In genomic region chr12:2893007-2893406, GRCh38 we compare ENCODE assay signal across 10 cellular contexts. TPM values are rescaled to one million over a fixed set of nuclear protein-coding genes. Genes with fewer than 3 reads are reported as not detected.
A peak's percentile ranks its signal among the peaks of the same experiment; 100 is the strongest.
DNase-seq lines count a peak whose midpoint lies in the region; ATAC-seq and TF ChIP-seq lines count a peak whose summit lies in the region.
"Had no signal": no experiment of that assay in that cellular context is flagged by ENCODE, and none has a peak within 500 bp of the region (broad histone marks: within the 10 kb centered on the region; RNA-seq: fewer than 3 reads in every experiment).

No MANE protein-coding gene starts in this region.

- peaks cover 10% of the 10 kb centered on the region for H3K36me3 Mint-ChIP-seq in activated naive CD4-positive, alpha-beta T cell treated with anti-CD3 and anti-CD28 coated beads for 36 hours (ENCODE audit: low read depth)
- peaks cover 19% of the 10 kb centered on the region for H3K36me3 Mint-ChIP-seq in activated T-helper 17 cell treated with anti-CD3 and anti-CD28 coated beads, Interleukin-2, amount 50 U/mL, for 72 hours (ENCODE audit: low read depth)

- H3K27me3 ChIP-seq in thoracic aorta (replicated peaks; ENCODE audit: insufficient read depth) = no peaks in the 10 kb centered on the region
- H3K27me3 ChIP-seq: cardiac muscle cell had no signal

- no peaks in the 10 kb centered on the region for H3K9me3 Mint-ChIP-seq in activated naive CD4-positive, alpha-beta T cell treated with anti-CD3 and anti-CD28 coated beads for 36 hours
- no peaks in the 10 kb centered on the region for H3K9me3 Mint-ChIP-seq in activated T-helper 17 cell treated with anti-CD3 and anti-CD28 coated beads, Interleukin-2, amount 50 U/mL, for 72 hours
- H3K9me3 Mint-ChIP-seq: CD14-positive monocyte had no signal

- no peak for TF ChIP-seq CTCF in thoracic aorta (IDR thresholded peaks at IDR 0.05)

- no peaks in the 10 kb centered on the region for H3K27me3 Mint-ChIP-seq in activated naive CD4-positive, alpha-beta T cell treated with anti-CD3 and anti-CD28 coated beads for 36 hours (ENCODE audit: low read depth)
- H3K27me3 Mint-ChIP-seq in activated T-helper 17 cell treated with anti-CD3 and anti-CD28 coated beads, Interleukin-2, amount 50 U/mL, for 72 hours = no peaks in the 10 kb centered on the region

- peaks cover 23 to 39% of the 10 kb centered on the region in 2 donors for H3K4me1 ChIP-seq in thoracic aorta (ENCODE audit: control insufficient read depth in 1 of 2, low read depth in 2 of 2)

- H3K4me1 Mint-ChIP-seq in activated naive CD4-positive, alpha-beta T cell treated with anti-CD3 and anti-CD28 coated beads for 36 hours (ENCODE audit: low read depth) = peaks cover 34% of the 10 kb centered on the region
- peaks cover 11% of the 10 kb centered on the region for H3K4me1 Mint-ChIP-seq in activated T-helper 17 cell treated with anti-CD3 and anti-CD28 coated beads, Interleukin-2, amount 50 U/mL, for 72 hours

- H3K27ac ChIP-seq in thoracic aorta = no peak overlapping the region
- H3K27ac ChIP-seq: cardiac muscle cell had no signal

- peak overlapping the region; percentile 94 for H3K4me3 ChIP-seq in thoracic aorta
- H3K4me3 ChIP-seq: cardiac muscle cell had no signal

- CTCF ChIA-PET in activated naive CD4-positive, alpha-beta T cell treated with anti-CD3 and anti-CD28 coated beads for 36 hours (lab: Charles Lee) = no interaction called here

- H3K36me3 ChIP-seq in thoracic aorta = peaks cover 2% of the 10 kb centered on the region

- H3K4me3 Mint-ChIP-seq in activated naive CD4-positive, alpha-beta T cell treated with anti-CD3 and anti-CD28 coated beads for 36 hours = peak overlapping the region; percentile 12
- peak overlapping the region; percentile 36 for H3K4me3 Mint-ChIP-seq in activated T-helper 17 cell treated with anti-CD3 and anti-CD28 coated beads, Interleukin-2, amount 50 U/mL, for 72 hours

- intact Hi-C loops in activated naive CD4-positive, alpha-beta T cell treated with anti-CD3 and anti-CD28 coated beads for 36 hours (cut with micrococcal nuclease) = loop anchor here (5.0 kb wide), 1 partner anchor 201 kb away; no protein-coding TSS in a partner anchor

- ATAC-seq in activated T-helper 17 cell treated with anti-CD3 and anti-CD28 coated beads, Interleukin-2, amount 50 U/mL, for 72 hours (replicated peaks) = no peak
- peak; percentile 32 for ATAC-seq in thoracic aorta (ENCODE audit: insufficient number of reproducible peaks, low FRiP score, low read depth)
- no peak for ATAC-seq in HG03469 (IDR thresholded peaks at IDR 0.05; ENCODE audit: unreplicated experiment)

- DNase-seq in activated naive CD4-positive, alpha-beta T cell treated with anti-CD3 and anti-CD28 coated beads for 36 hours = no peak
- DNase-seq in activated naive CD4-positive, alpha-beta T cell (lab: John Stamatoyannopoulos, UW) = no peak
- DNase-seq in hepatic stellate cell (ENCODE audit: low spot score) (peak; percentile 40), thoracic aorta (ENCODE audit: low spot score) (no peak), Ammon's horn (ENCODE audit: low spot score) (no peak)
- DNase-seq in stimulated activated CD4-positive, alpha-beta T cell treated with anti-CD3 and anti-CD28 coated beads, Interleukin-4, amount 100 ng/mL, for 1 hour = no peak

- no peaks in the 10 kb centered on the region for H3K9me3 ChIP-seq in thoracic aorta

- peak overlapping the region; percentile 13 for H3K27ac Mint-ChIP-seq in activated naive CD4-positive, alpha-beta T cell treated with anti-CD3 and anti-CD28 coated beads for 36 hours
- H3K27ac Mint-ChIP-seq in activated T-helper 17 cell treated with anti-CD3 and anti-CD28 coated beads, Interleukin-2, amount 50 U/mL, for 72 hours = no peak overlapping the region

RNA-seq across cellular contexts. Expression of gene TULP3, which starts 2.3 kb away (rescaled TPM):
- 1 to 10 TPM; 4.1 to 4.4 TPM for total RNA-seq in activated naive CD4-positive, alpha-beta T cell treated with anti-CD3 and anti-CD28 coated beads for 36 hours
- total RNA-seq in activated T-helper 17 cell treated with anti-CD3 and anti-CD28 coated beads, Interleukin-2, amount 50 U/mL, for 72 hours = 10 to 100 TPM in 1 of 2 donors, 1 to 10 TPM in 1; 9.3 to 10.2 TPM
- total RNA-seq in thoracic aorta = 10 to 100 TPM; 28.4 to 30.8 TPM

RNA-seq across cellular contexts. Expression of gene RHNO1, which starts 16.0 kb away (rescaled TPM):
- total RNA-seq in activated naive CD4-positive, alpha-beta T cell treated with anti-CD3 and anti-CD28 coated beads for 36 hours = 10 to 100 TPM; 64.6 to 68.1 TPM
- total RNA-seq in activated T-helper 17 cell treated with anti-CD3 and anti-CD28 coated beads, Interleukin-2, amount 50 U/mL, for 72 hours = 10 to 100 TPM; 39.4 to 52.3 TPM
- total RNA-seq in thoracic aorta = 10 to 100 TPM in 1 of 2 donors, 1 to 10 TPM in 1; 9.6 to 10.8 TPM

RNA-seq across cellular contexts. Expression of gene FOXM1, which starts 16.0 kb away (rescaled TPM):
- 10 to 100 TPM; 74.6 to 80.5 TPM for total RNA-seq in activated naive CD4-positive, alpha-beta T cell treated with anti-CD3 and anti-CD28 coated beads for 36 hours
- 100 to 1,000 TPM in 1 of 2 donors, 10 to 100 TPM in 1; 73.8 to 134 TPM for total RNA-seq in activated T-helper 17 cell treated with anti-CD3 and anti-CD28 coated beads, Interleukin-2, amount 50 U/mL, for 72 hours
- 1 to 10 TPM in 1 of 2 donors, not detected in 1; 2.2 TPM for total RNA-seq in thoracic aorta

RNA-seq across cellular contexts. Expression of gene TEX52, which starts 36.2 kb away (rescaled TPM):
- total RNA-seq in activated naive CD4-positive, alpha-beta T cell treated with anti-CD3 and anti-CD28 coated beads for 36 hours = not detected
- total RNA-seq in activated T-helper 17 cell treated with anti-CD3 and anti-CD28 coated beads, Interleukin-2, amount 50 U/mL, for 72 hours = under 1 TPM in 1 of 2 donors, not detected in 1; 0.35 TPM
- total RNA-seq in thoracic aorta = not detected
- total RNA-seq: cardiac muscle cell had no signal

RNA-seq across cellular contexts. Expression of gene NRIP2, which starts 58.2 kb away (rescaled TPM):
- total RNA-seq in activated naive CD4-positive, alpha-beta T cell treated with anti-CD3 and anti-CD28 coated beads for 36 hours = not detected
- not detected for total RNA-seq in activated T-helper 17 cell treated with anti-CD3 and anti-CD28 coated beads, Interleukin-2, amount 50 U/mL, for 72 hours
- total RNA-seq in thoracic aorta = 1 to 10 TPM; 4.9 to 8.1 TPM
- total RNA-seq: cardiac muscle cell had no signal

Comparison
In these comparisons a context has a peak if more than half of its experiments do, and no peak if none do; other contexts are left out.
1. RNA of gene FOXM1, which starts 16.0 kb away (total RNA-seq): 73.8 to 134 TPM in activated T-helper 17 cell treated with anti-CD3 and anti-CD28 coated beads, Interleukin-2, amount 50 U/mL, for 72 hours and 74.6 to 80.5 TPM in activated naive CD4-positive, alpha-beta T cell treated with anti-CD3 and anti-CD28 coated beads for 36 hours; 2.2 TPM in thoracic aorta; every median in the first group is over 10 times any median in the second.